ENCODE assay signal across 29 cellular contexts in genomic region chr3:15086263-15086662, GRCh38.
"Had no signal": no experiment of that assay in that cellular context is flagged by ENCODE, and none has a peak within 500 bp of the region (broad histone marks: within the 10 kb centered on the region; RNA-seq: fewer than 3 reads in every experiment).

No MANE protein-coding gene starts in this region.

- H3K27ac Mint-ChIP-seq: stimulated activated effector memory CD8-positive, alpha-beta T cell treated with anti-CD3 and anti-CD28 coated beads, Interleukin-12 subunit alpha, Interleukin-12 subunit beta, amount 100 ng/mL, for 72 hours; stimulated activated memory B cell treated with anti-CD40 and anti-IgM and Interleukin-4, amounts not matched to agents 10 μg/mL and 1 μg/mL and 100 μg/mL, for 72 hours; stimulated activated naive B cell treated with anti-CD40 and anti-IgM and Interleukin-4, amounts not matched to agents 10 μg/mL and 1 μg/mL and 100 μg/mL, for 72 hours; stimulated activated naive CD8-positive, alpha-beta T cell treated with anti-CD3 and anti-CD28 coated beads, Interleukin-15, amount 100 ng/mL, for 72 hours; stimulated activated naive CD8-positive, alpha-beta T cell treated with anti-CD3 and anti-CD28 coated beads, Interleukin-15, Interleukin-2, amounts not matched to agents 100 ng/mL and 50 ng/mL, for 24 hours; type B pancreatic cell had no signal

- H3K27me3 Mint-ChIP-seq: stimulated activated memory B cell treated with anti-CD40 and anti-IgM and Interleukin-4, amounts not matched to agents 10 μg/mL and 1 μg/mL and 100 μg/mL, for 72 hours; stimulated activated naive B cell treated with anti-CD40 and anti-IgM and Interleukin-4, amounts not matched to agents 10 μg/mL and 1 μg/mL and 100 μg/mL, for 72 hours; stimulated activated naive CD8-positive, alpha-beta T cell treated with anti-CD3 and anti-CD28 coated beads, Interleukin-15, amount 100 ng/mL, for 72 hours; stimulated activated naive CD8-positive, alpha-beta T cell treated with anti-CD3 and anti-CD28 coated beads, Interleukin-15, Interleukin-2, amounts not matched to agents 100 ng/mL and 50 ng/mL, for 24 hours; type B pancreatic cell had no signal

- H3K4me1 ChIP-seq: stomach, suprapubic skin, testis, tibial artery, tibial nerve, transverse colon, uterus, vagina had no signal

- H3K27me3 ChIP-seq: stomach, suprapubic skin, testis, thyroid gland, tibial artery, tibial nerve, transverse colon, upper lobe of left lung, upper lobe of right lung, uterus, vagina had no signal

- H3K4me1 Mint-ChIP-seq: stimulated activated memory B cell treated with anti-CD40 and anti-IgM and Interleukin-4, amounts not matched to agents 10 μg/mL and 1 μg/mL and 100 μg/mL, for 72 hours had no signal

- H3K27ac ChIP-seq: stomach, suprapubic skin, testis, thoracic aorta, tibial artery, tibial nerve, transverse colon, upper lobe of left lung, upper lobe of right lung, uterus, vagina had no signal

- ATAC-seq: stimulated activated effector memory CD8-positive, alpha-beta T cell treated with anti-CD3 and anti-CD28 coated beads, Interleukin-12 subunit alpha, Interleukin-12 subunit beta, amount 100 ng/mL, for 72 hours; stimulated activated memory B cell treated with anti-CD40 and anti-IgM and Interleukin-4, amounts not matched to agents 10 μg/mL and 1 μg/mL and 100 μg/mL, for 72 hours; stimulated activated naive B cell treated with anti-CD40 and anti-IgM and Interleukin-4, amounts not matched to agents 10 μg/mL and 1 μg/mL and 100 μg/mL, for 72 hours; stimulated activated naive CD8-positive, alpha-beta T cell treated with anti-CD3 and anti-CD28 coated beads, Interleukin-15, amount 100 ng/mL, for 72 hours; stimulated activated naive CD8-positive, alpha-beta T cell treated with anti-CD3 and anti-CD28 coated beads, Interleukin-15, Interleukin-2, amounts not matched to agents 100 U/mL and 50 U/mL, for 24 hours; upper lobe of right lung had no signal

- H3K9me3 Mint-ChIP-seq: stimulated activated effector memory CD8-positive, alpha-beta T cell treated with anti-CD3 and anti-CD28 coated beads, Interleukin-12 subunit alpha, Interleukin-12 subunit beta, amount 100 ng/mL, for 72 hours; stimulated activated memory B cell treated with anti-CD40 and anti-IgM and Interleukin-4, amounts not matched to agents 10 μg/mL and 1 μg/mL and 100 μg/mL, for 72 hours; stimulated activated naive B cell treated with anti-CD40 and anti-IgM and Interleukin-4, amounts not matched to agents 10 μg/mL and 1 μg/mL and 100 μg/mL, for 72 hours; stimulated activated naive CD8-positive, alpha-beta T cell treated with anti-CD3 and anti-CD28 coated beads, Interleukin-15, amount 100 ng/mL, for 72 hours; stimulated activated naive CD8-positive, alpha-beta T cell treated with anti-CD3 and anti-CD28 coated beads, Interleukin-15, Interleukin-2, amounts not matched to agents 100 ng/mL and 50 ng/mL, for 24 hours; type B pancreatic cell had no signal

- H3K9me3 ChIP-seq: stomach, suprapubic skin, testis, thoracic aorta, thyroid gland, tibial artery, tibial nerve, transverse colon, upper lobe of left lung, upper lobe of right lung, uterus, vagina had no signal

- H3K4me3 Mint-ChIP-seq: stimulated activated effector memory CD8-positive, alpha-beta T cell treated with anti-CD3 and anti-CD28 coated beads, Interleukin-12 subunit alpha, Interleukin-12 subunit beta, amount 100 ng/mL, for 72 hours; stimulated activated memory B cell treated with anti-CD40 and anti-IgM and Interleukin-4, amounts not matched to agents 10 μg/mL and 1 μg/mL and 100 μg/mL, for 72 hours; stimulated activated naive B cell treated with anti-CD40 and anti-IgM and Interleukin-4, amounts not matched to agents 10 μg/mL and 1 μg/mL and 100 μg/mL, for 72 hours; stimulated activated naive CD8-positive, alpha-beta T cell treated with anti-CD3 and anti-CD28 coated beads, Interleukin-15, amount 100 ng/mL, for 72 hours; stimulated activated naive CD8-positive, alpha-beta T cell treated with anti-CD3 and anti-CD28 coated beads, Interleukin-15, Interleukin-2, amounts not matched to agents 100 ng/mL and 50 ng/mL, for 24 hours; type B pancreatic cell had no signal

- H3K36me3 ChIP-seq: uterus had no signal

- DNase-seq: stimulated activated CD4-positive, alpha-beta T cell treated with anti-CD3 and anti-CD28 coated beads, Interleukin-2, amount 100 ng/mL, for 48 hours; stimulated activated CD4-positive, alpha-beta T cell treated with anti-CD3 and anti-CD28 coated beads, Interleukin-4, amount 100 ng/mL, for 1 hour; stimulated activated CD4-positive, alpha-beta T cell treated with anti-CD3 and anti-CD28 coated beads, Interleukin-4, amount 100 ng/mL, for 24 hours; stimulated activated CD4-positive, alpha-beta T cell treated with anti-CD3 and anti-CD28 coated beads, Interleukin-4, amount 100 ng/mL, for 4 hours; stimulated activated CD8-positive, alpha-beta memory T cell treated with anti-CD3 and anti-CD28 coated beads, Interleukin-4, amount 100 ng/mL, for 48 hours; stimulated activated naive B cell treated with anti-CD40 and anti-IgM and Interleukin-4, amounts not matched to agents 10 μg/mL and 1 μg/mL and 100 μg/mL, for 72 hours; stimulated activated naive CD4-positive, alpha-beta T cell; stimulated activated naive CD4-positive, alpha-beta T cell treated with Interleukin-2 at 50 U/mL for 16 hours; stimulated activated naive CD8-positive, alpha-beta T cell treated with anti-CD3 and anti-CD28 coated beads, Interleukin-15, amount 100 ng/mL, for 72 hours; stimulated activated naive CD8-positive, alpha-beta T cell treated with anti-CD3 and anti-CD28 coated beads, Interleukin-15, Interleukin-2, amounts not matched to agents 100 U/mL and 50 U/mL, for 24 hours; stomach; substantia nigra; testis; thyroid gland; tibial artery; transverse colon; trophoblast cell; upper lobe of left lung; upper lobe of right lung; uterus had no signal

- FAIRE-seq: urothelium cell line had no signal

- H3K4me3 ChIP-seq: stomach, suprapubic skin, testis, thoracic aorta, thyroid gland, tibial artery, tibial nerve, transverse colon, upper lobe of left lung, upper lobe of right lung, uterus, vagina had no signal
